In genomic region chr14:102304611-102305506, GRCh38 we compare ENCODE assay signal across 8 cellular contexts. TPM values are rescaled to one million over a fixed set of nuclear protein-coding genes. Genes with fewer than 3 reads are reported as not detected.
DNase-seq lines count a peak whose midpoint lies in the region; ATAC-seq and TF ChIP-seq lines count a peak whose summit lies in the region.

MOK (minus strand) TSS chr14:102305164; CDS start chr14:102304968, 196 bp downstream.

- DNase-seq in GM12865 (ENCODE audit: low read depth), result peak; percentile 97
- DNase-seq in NCI-H1436 (lab: John Stamatoyannopoulos, UW), result peak; percentile 93
- peak; percentile 88 to 96 for DNase-seq in SW 1271 (lab: John Stamatoyannopoulos, UW)
- DNase-seq in adipocyte (ENCODE audit: low read depth), result peak; percentile 99
- DNase-seq in cardiac septum (ENCODE audit: low spot score), result peak; percentile 98
- DNase-seq in tibial artery, result peak; percentile 94 to 97

- H3K27ac ChIP-seq in parathyroid adenoma, result peak within 1 kb of the TSS; percentile 79
- H3K27ac ChIP-seq in tibial artery, result peak within 1 kb of the TSS; percentile 68 to 75

- H3K4me1 ChIP-seq in adipocyte (ENCODE audit: control insufficient read depth, insufficient read depth, low read length) (peaks cover 8% of the 10 kb centered on the region), parathyroid adenoma (no peaks in the 10 kb centered on the region), tibial artery (peaks cover 0 to 7% (median 2%) of the 10 kb centered on the region in 4 donors)

- H3K9ac ChIP-seq in adipocyte (ENCODE audit: low read length) (peak within 1 kb of the TSS; percentile 88), parathyroid adenoma (no peak within 1 kb of the TSS)

- H3K27me3 ChIP-seq in adipocyte (replicated peaks; ENCODE audit: control insufficient read depth, insufficient read depth, low read length) (no peaks in the 10 kb centered on the region), parathyroid adenoma (ENCODE audit: control insufficient read depth, insufficient read depth, low read length) (no peaks in the 10 kb centered on the region), tibial artery (no peaks in the 10 kb centered on the region)

- intact Hi-C loops in cardiac septum (cut with DNase I) (loop anchor here (2.0 to 5.0 kb wide), 2 partner anchors 70 to 168 kb away; partner anchors contain the start of gene WDR20), tibial artery (cut with DNase I; ENCODE audit: low total_unique reads) (no loop called here)

- H3K79me2 ChIP-seq in parathyroid adenoma, result peaks cover 20% of the 10 kb centered on the region

- H2AFZ ChIP-seq in parathyroid adenoma, result peak within 1 kb of the TSS; percentile 88

- peak within 1 kb of the TSS; percentile 67 for H3K4me3 ChIP-seq in GM12865 (ENCODE audit: low read depth, low read length)
- H3K4me3 ChIP-seq in adipocyte (ENCODE audit: low read length), result peak within 1 kb of the TSS; percentile 90
- H3K4me3 ChIP-seq in parathyroid adenoma (ENCODE audit: low read depth, low read length), result peak within 1 kb of the TSS; percentile 68
- H3K4me3 ChIP-seq in tibial artery, result peak within 1 kb of the TSS; percentile 77 to 94

- peak within 1 kb of the TSS; percentile 69 for H3K4me2 ChIP-seq in parathyroid adenoma (ENCODE audit: low read length)

- H3K36me3 ChIP-seq in adipocyte (ENCODE audit: control insufficient read depth, insufficient read depth, low read length, severe bottlenecking) (no peaks in the 10 kb centered on the region), parathyroid adenoma (ENCODE audit: control insufficient read depth, insufficient read depth, low read length) (no peaks in the 10 kb centered on the region), tibial artery (no peaks in the 10 kb centered on the region)

- no peaks in the 10 kb centered on the region for H3K9me3 ChIP-seq in adipocyte (ENCODE audit: control insufficient read depth, low read length)
- no peaks in the 10 kb centered on the region for H3K9me3 ChIP-seq in parathyroid adenoma (ENCODE audit: control insufficient read depth, low read length)
- no peaks in the 10 kb centered on the region for H3K9me3 ChIP-seq in tibial artery

- peak; percentile 92 for ATAC-seq in HG02840 (IDR thresholded peaks at IDR 0.05; ENCODE audit: low FRiP score, unreplicated experiment)

- TF ChIP-seq CTCF in GM12865 (IDR thresholded peaks at IDR 0.05; ENCODE audit: insufficient read depth, low read depth, low read length, missing control alignments), result no peak
- TF ChIP-seq CTCF in parathyroid adenoma (IDR thresholded peaks at IDR 0.05), result peak; percentile 12
- TF ChIP-seq CTCF in tibial artery (IDR thresholded peaks at IDR 0.05), result no peak

RNA-seq across cellular contexts. Expression of gene MOK, which starts in this region (rescaled TPM):
- total RNA-seq in cardiac septum, result 9.5 TPM

Comparison
In these comparisons a context has a peak if more than half of its experiments do, and no peak if none do; other contexts are left out.
1. Peak in every context shown above with its lines: DNase-seq, ATAC-seq, H3K4me3 ChIP-seq and H3K27ac ChIP-seq.